29 cellular contexts compared by ENCODE assay signal in the genomic region with DNA sequence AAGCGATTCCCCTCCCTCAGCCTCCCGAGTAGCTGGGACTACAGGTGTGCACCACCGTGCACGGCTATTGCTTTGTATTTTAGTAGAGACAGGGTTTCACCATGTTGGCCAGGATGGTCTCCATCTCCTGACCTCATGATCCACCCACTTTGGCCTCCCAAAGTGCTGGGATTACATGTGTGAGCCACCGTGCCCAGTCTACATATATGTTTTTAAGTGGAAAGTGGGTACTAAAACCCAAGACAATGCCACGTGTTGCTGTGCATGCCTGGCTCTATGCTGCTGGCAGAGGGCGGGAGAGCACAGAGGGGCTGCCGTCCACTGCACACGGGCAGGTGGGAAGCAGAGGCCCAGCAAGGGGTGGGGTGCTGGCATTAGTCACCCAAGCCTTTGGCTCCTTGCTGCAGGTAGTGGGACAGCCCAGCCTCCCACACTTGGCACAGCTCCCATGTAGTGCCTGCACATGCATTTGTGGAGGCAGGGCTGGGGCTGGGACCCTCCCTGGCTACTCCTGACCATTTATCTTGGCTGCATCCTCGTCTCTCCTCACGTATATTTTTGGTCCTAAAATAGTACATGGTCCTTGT. TPM values are rescaled to one million over a fixed set of nuclear protein-coding genes. Genes with fewer than 3 reads are reported as not detected.
DNase-seq lines count a peak whose midpoint lies in the region; ATAC-seq and TF ChIP-seq lines count a peak whose summit lies in the region.
"Had no signal": no experiment of that assay in that cellular context is flagged by ENCODE, and none has a peak within 500 bp of the region (broad histone marks: within the 10 kb centered on the region; RNA-seq: fewer than 3 reads in every experiment).

No MANE protein-coding gene starts in this region.

- peak overlapping the region in 6 of 59 donors; percentile 10 to 38 (median 28) for H3K27ac ChIP-seq in dorsolateral prefrontal cortex
- H3K27ac ChIP-seq: epithelial cell of prostate, parathyroid adenoma, Peyer's patch, SJCRH30, upper lobe of right lung had no signal

- H3K4me3 Mint-ChIP-seq in activated naive CD8-positive, alpha-beta T cell = peak overlapping the region; percentile 17
- H3K4me3 Mint-ChIP-seq in activated naive CD8-positive, alpha-beta T cell treated with anti-CD3 and anti-CD28 coated beads for 36 hours = no peak overlapping the region
- no peak overlapping the region for H3K4me3 Mint-ChIP-seq in chondrocyte (ENCODE audit: unreplicated experiment)
- peak overlapping the region in 2 of 3 experiments; percentile 45 to 64 for H3K4me3 Mint-ChIP-seq in nephron
- H3K4me3 Mint-ChIP-seq: activated CD4-positive, alpha-beta memory T cell treated with anti-CD3 and anti-CD28 coated beads for 36 hours; GM23338; T-cell had no signal

- H3K9me3 Mint-ChIP-seq in activated naive CD8-positive, alpha-beta T cell (ENCODE audit: low read depth) = no peaks in the 10 kb centered on the region
- no peaks in the 10 kb centered on the region for H3K9me3 Mint-ChIP-seq in activated naive CD8-positive, alpha-beta T cell treated with anti-CD3 and anti-CD28 coated beads for 36 hours
- no peaks in the 10 kb centered on the region for H3K9me3 Mint-ChIP-seq in chondrocyte (ENCODE audit: low read depth)
- peaks cover 7% of the 10 kb centered on the region for H3K9me3 Mint-ChIP-seq in nephron
- H3K9me3 Mint-ChIP-seq: activated CD4-positive, alpha-beta memory T cell treated with anti-CD3 and anti-CD28 coated beads for 36 hours; GM23338; T-cell had no signal

- TF ChIP-seq CTCF in chondrocyte (IDR thresholded peaks at IDR 0.05) (no peak), nephron (IDR thresholded peaks at IDR 0.05; ENCODE audit: unreplicated experiment in 3 of 3) (no peak), GM10248 (IDR thresholded peaks at IDR 0.05; ENCODE audit: control extremely low read depth, extremely low read depth, low read depth, missing control alignments) (no peak), dorsolateral prefrontal cortex (IDR thresholded peaks at IDR 0.05 in 54 of 56, conservative IDR thresholded peaks at IDR 0.05 in 2 of 56; ENCODE audit: low read depth in 1 of 56, partially characterized antibody in 56 of 56) (no peak)

- H3K4me1 Mint-ChIP-seq in activated naive CD8-positive, alpha-beta T cell (ENCODE audit: low read depth) = peaks cover 9% of the 10 kb centered on the region
- peaks cover 14% of the 10 kb centered on the region for H3K4me1 Mint-ChIP-seq in activated naive CD8-positive, alpha-beta T cell treated with anti-CD3 and anti-CD28 coated beads for 36 hours
- H3K4me1 Mint-ChIP-seq in chondrocyte (ENCODE audit: low read depth) (peaks cover 34% of the 10 kb centered on the region), nephron (peaks cover 8% of the 10 kb centered on the region)

- no peak for ATAC-seq in GM18511 (IDR thresholded peaks at IDR 0.05; ENCODE audit: unreplicated experiment)
- ATAC-seq: GM23338, T-cell, upper lobe of right lung had no signal

- H3K36me3 Mint-ChIP-seq in activated naive CD8-positive, alpha-beta T cell = no peaks in the 10 kb centered on the region
- peaks cover 14% of the 10 kb centered on the region for H3K36me3 Mint-ChIP-seq in activated naive CD8-positive, alpha-beta T cell treated with anti-CD3 and anti-CD28 coated beads for 36 hours
- H3K36me3 Mint-ChIP-seq in chondrocyte (ENCODE audit: low read depth) (peaks cover 2% of the 10 kb centered on the region), nephron (ENCODE audit: low read depth) (peaks cover 5% of the 10 kb centered on the region)
- H3K36me3 Mint-ChIP-seq: T-cell had no signal

- H3K4me3 ChIP-seq in dorsolateral prefrontal cortex = no peak overlapping the region
- H3K4me3 ChIP-seq: GM23338, lung, neural progenitor cell, Peyer's patch, SJCRH30, upper lobe of right lung had no signal

- no peak overlapping the region for H3K27ac Mint-ChIP-seq in activated naive CD8-positive, alpha-beta T cell
- no peak overlapping the region for H3K27ac Mint-ChIP-seq in activated naive CD8-positive, alpha-beta T cell treated with anti-CD3 and anti-CD28 coated beads for 36 hours
- H3K27ac Mint-ChIP-seq in chondrocyte (ENCODE audit: unreplicated experiment) = peak overlapping the region; percentile 49
- peak overlapping the region in 1 of 3 experiments; percentile 57 for H3K27ac Mint-ChIP-seq in nephron
- H3K27ac Mint-ChIP-seq: activated CD4-positive, alpha-beta memory T cell treated with anti-CD3 and anti-CD28 coated beads for 36 hours; GM23338; neural progenitor cell had no signal

- intact Hi-C loops in dorsolateral prefrontal cortex (cut with DNase I) = no loop called here

- CTCF ChIA-PET in GM10248 (lab: Yijun Ruan, JAX) = interaction anchor here (3.5 kb wide), 1 partner anchor 9 kb away, joined by 24 read pairs; no protein-coding TSS in a partner anchor

- POLR2A ChIA-PET in GM10248 (lab: Yijun Ruan, JAX) = interaction anchor here (1.5 kb wide), 1 partner anchor 12 kb away, joined by 5 read pairs; no protein-coding TSS in a partner anchor

- H3K27me3 Mint-ChIP-seq in activated naive CD8-positive, alpha-beta T cell = no peaks in the 10 kb centered on the region
- no peaks in the 10 kb centered on the region for H3K27me3 Mint-ChIP-seq in activated naive CD8-positive, alpha-beta T cell treated with anti-CD3 and anti-CD28 coated beads for 36 hours
- H3K27me3 Mint-ChIP-seq in chondrocyte (ENCODE audit: low read depth) (no peaks in the 10 kb centered on the region), nephron (ENCODE audit: low read depth) (no peaks in the 10 kb centered on the region)
- H3K27me3 Mint-ChIP-seq: activated CD4-positive, alpha-beta memory T cell treated with anti-CD3 and anti-CD28 coated beads for 36 hours; T-cell had no signal

- H3K27me3 ChIP-seq in dorsolateral prefrontal cortex = peaks cover 0 to 24% (median 3%) of the 10 kb centered on the region in 45 donors
- H3K27me3 ChIP-seq: BE2C, neural progenitor cell, Peyer's patch, upper lobe of right lung had no signal

- no peak for DNase-seq in activated naive CD8-positive, alpha-beta T cell treated with anti-CD3 and anti-CD28 coated beads for 36 hours
- DNase-seq in HK-2 (ENCODE audit: unreplicated experiment) = peak; percentile 21
- DNase-seq in chondrocyte (ENCODE audit: low spot score) = no peak
- DNase-seq in GM10248 (ENCODE audit: extremely low spot score) = no peak
- no peak for DNase-seq in dorsolateral prefrontal cortex
- DNase-seq: ACHN; activated CD4-positive, alpha-beta memory T cell treated with anti-CD3 and anti-CD28 coated beads for 36 hours; activated CD8-positive, alpha-beta memory T cell treated with anti-CD3 and anti-CD28 coated beads, Interleukin-2, amount 50 U/mL, for 48 hours; activated effector memory CD4-positive, alpha-beta T cell treated with Interleukin-2 at 50 U/mL for 16 hours; BE2C; effector CD4-positive, alpha-beta T cell; GDM1; kidney; NCI-H1092; NCI-H187; NCI-H526 treated with DMSO at 0.1 percent for 48 hours; Peyer's patch; SJCRH30; stimulated activated CD4-positive, alpha-beta T cell treated with anti-CD3 and anti-CD28 coated beads, Interleukin-2, amount 100 ng/mL, for 48 hours; T-cell; upper lobe of right lung had no signal

RNA-seq across cellular contexts. Expression of a gene that starts 3.5 kb away (rescaled TPM):
- total RNA-seq in activated naive CD8-positive, alpha-beta T cell treated with anti-CD3 and anti-CD28 coated beads for 36 hours = 100 to 1,000 TPM; 110 to 112 TPM
- 66.3 to 81.7 TPM (median 81.1 TPM) in 3 replicates for total RNA-seq in chondrocyte
- total RNA-seq in dorsolateral prefrontal cortex = 10 to 100 TPM; 21.9 to 72.7 (median 41.5) TPM

RNA-seq across cellular contexts. Expression of a gene that starts 8.1 kb away (rescaled TPM):
- 100 to 1,000 TPM; 694 to 696 TPM for total RNA-seq in activated naive CD8-positive, alpha-beta T cell treated with anti-CD3 and anti-CD28 coated beads for 36 hours
- total RNA-seq in chondrocyte (1,923 to 4,327 TPM (median 4,325 TPM) in 3 replicates), dorsolateral prefrontal cortex (100 to 1,000 TPM in 68 of 120 experiments, 10 to 100 TPM in 52; 48.9 to 557 (median 107) TPM)

RNA-seq across cellular contexts. Expression of a gene that starts 15.6 kb away (rescaled TPM):
- total RNA-seq in activated naive CD8-positive, alpha-beta T cell treated with anti-CD3 and anti-CD28 coated beads for 36 hours = 1,000 to 10,000 TPM; 2,967 to 3,168 TPM
- total RNA-seq in chondrocyte (1,847 to 2,160 TPM (median 2,120 TPM) in 3 replicates), dorsolateral prefrontal cortex (1,000 to 10,000 TPM in 1 of 120 experiments, 100 to 1,000 TPM in 119; 412 to 1,036 (median 652) TPM)

RNA-seq across cellular contexts. Expression of a gene that starts 26.5 kb away (rescaled TPM):
- 10 to 100 TPM; 12.4 to 12.7 TPM for total RNA-seq in activated naive CD8-positive, alpha-beta T cell treated with anti-CD3 and anti-CD28 coated beads for 36 hours
- total RNA-seq in chondrocyte (39.4 to 44.5 TPM (median 40.8 TPM) in 3 replicates), dorsolateral prefrontal cortex (10 to 100 TPM in 118 of 120 experiments, 1 to 10 TPM in 2; 8.0 to 29.0 (median 17.4) TPM)

RNA-seq across cellular contexts. Expression of a gene that starts 28.8 kb away (rescaled TPM):
- 10 to 100 TPM; 35.1 to 35.8 TPM for total RNA-seq in activated naive CD8-positive, alpha-beta T cell treated with anti-CD3 and anti-CD28 coated beads for 36 hours
- total RNA-seq in chondrocyte = 33.4 to 39.1 TPM (median 38.7 TPM) in 3 replicates
- total RNA-seq in dorsolateral prefrontal cortex = 100 to 1,000 TPM in 4 of 120 experiments, 10 to 100 TPM in 116; 35.6 to 127 (median 62.3) TPM

Comparison
In these comparisons a context has a peak if more than half of its experiments do, and no peak if none do; other contexts are left out.
1. H3K4me3 Mint-ChIP-seq: peak in activated naive CD8-positive, alpha-beta T cell (single experiment) and nephron (2 of 3); none in activated naive CD8-positive, alpha-beta T cell treated with anti-CD3 and anti-CD28 coated beads for 36 hours (single experiment) and chondrocyte (single experiment).